In genomic region chr1:16165548-16165947, GRCh38 we compare ENCODE assay signal across 2 cellular contexts.
TF ChIP-seq lines count a peak whose summit lies in the region.

No MANE protein-coding gene starts in this region.

TF ChIP-seq in HCT116, 20 proteins besides CTCF, POLR2A, EP300 and RAD21:
- TF ChIP-seq POLR2AphosphoS5 (IDR thresholded peaks at IDR 0.05; ENCODE audit: low read depth, low read length) (0 out of 2 replicates have a peak, but pooled peaks have one; percentile 32), ZNF274 (IDR thresholded peaks at IDR 0.05; ENCODE audit: low read depth, low read length) (no peak), MAX (IDR thresholded peaks at IDR 0.05) (no peak)
TF ChIP-seq in HCT116: peak in this region for 1.

TF ChIP-seq in K562, 482 proteins besides CTCF, POLR2A, EP300 and RAD21:
- 0 out of 2 replicates have a peak, but pooled peaks have one; percentile 22 for TF ChIP-seq HDGF (IDR thresholded peaks at IDR 0.05)
- no peak for TF ChIP-seq RBM34 (IDR thresholded peaks at IDR 0.05; ENCODE audit: borderline replicate concordance, insufficient read depth, low read length)
- TF ChIP-seq ZNF232 (CRISPR knock-in tag; IDR thresholded peaks at IDR 0.05), result no peak
- no peak for TF ChIP-seq ETS2 (tag; IDR thresholded peaks at IDR 0.05; ENCODE audit: borderline replicate concordance, poor library complexity, severe bottlenecking)
